In genomic region chr9:136095495-136096058, GRCh38 we compare ENCODE assay signal across 8 cellular contexts. TPM values are rescaled to one million over a fixed set of nuclear protein-coding genes. Genes with fewer than 3 reads are reported as not detected.
DNase-seq lines count a peak whose midpoint lies in the region; ATAC-seq and TF ChIP-seq lines count a peak whose summit lies in the region.

No MANE protein-coding gene starts in this region.

- H3K27ac ChIP-seq in body of pancreas: peak overlapping the region; percentile 52 to 93 (median 82)
- peak overlapping the region; percentile 86 to 96 (median 88) for H3K27ac ChIP-seq in stomach

- TF ChIP-seq EP300 in stomach (IDR thresholded peaks at IDR 0.05): no peak

- ATAC-seq in body of pancreas (peak; percentile 20), HG02852 (IDR thresholded peaks at IDR 0.05; ENCODE audit: unreplicated experiment) (no peak)

- peak; percentile 48 for DNase-seq in AG08395 (ENCODE audit: low spot score)
- DNase-seq in HT-29 (ENCODE audit: low spot score): peak; percentile 38
- peak in 2 of 4 donors; percentile 34 to 46 for DNase-seq in body of pancreas
- DNase-seq in iris pigment epithelial cell (ENCODE audit: low read depth): peak; percentile 54
- DNase-seq in stomach: peak; percentile 45
- DNase-seq in posterior vena cava (ENCODE audit: low spot score): no peak
- DNase-seq in OCI-M1 (lab: John Stamatoyannopoulos, UW): no peak

- TF ChIP-seq CTCF in body of pancreas (IDR thresholded peaks at IDR 0.05) (no peak), stomach (IDR thresholded peaks at IDR 0.05) (no peak)

- H3K4me1 ChIP-seq in body of pancreas (peaks cover 52% of the 10 kb centered on the region), stomach (peaks cover 40 to 62% (median 47%) of the 10 kb centered on the region in 4 donors)

- H3K36me3 ChIP-seq in body of pancreas (replicated peaks in 1 of 2; ENCODE audit: insufficient read depth in 1 of 2, low read depth in 2 of 2) (no peaks in the 10 kb centered on the region), stomach (peaks cover 0 to 7% (median 2%) of the 10 kb centered on the region in 4 donors)

- TF ChIP-seq POLR2A in body of pancreas (IDR thresholded peaks at IDR 0.05) (peak in 1 of 3 donors; percentile 14), stomach (IDR thresholded peaks at IDR 0.05) (no peak)

- intact Hi-C loops in body of pancreas (cut with DNase I) (no loop called here), stomach (cut with DNase I; ENCODE audit: low total_unique reads) (no loop called here), posterior vena cava (cut with DNase I) (no loop called here)

- WGBS in body of pancreas, 2 donors: 2% methylated on average over 35 of the region's 73 CpGs; no CpG with 5 or more reads in 1 of the 2 donors
- 1 to 3% (median 2%) methylated on average over 19 to 73 of the region's 73 CpGs; no CpG with 5 or more reads in 1 of the 5 donors for WGBS in stomach, 5 donors

- H3K9me3 ChIP-seq in body of pancreas: no peaks in the 10 kb centered on the region
- H3K9me3 ChIP-seq in stomach: no peaks in the 10 kb centered on the region

- H3K4me3 ChIP-seq in body of pancreas (peak overlapping the region; percentile 45 to 47), stomach (peak overlapping the region; percentile 87 to 95 (median 90))

- H3K27me3 ChIP-seq in body of pancreas: no peaks in the 10 kb centered on the region
- peaks cover 0 to 22% (median 0%) of the 10 kb centered on the region in 3 donors for H3K27me3 ChIP-seq in stomach

RNA-seq across cellular contexts. Expression of gene NACC2, which starts 0.5 kb away (rescaled TPM):
- 32.6 and 38.1 TPM in 2 replicates for total RNA-seq in HT-29 (2014; rRNA removed; shearing (Covaris generic))
- total RNA-seq in body of pancreas (10 to 100 TPM; 16.6 to 21.1 TPM), stomach (10 to 100 TPM in 4 of 5 donors, 1 to 10 TPM in 1; 9.5 to 69.2 (median 16.1) TPM), posterior vena cava (10 to 100 TPM; 73.5 to 77.7 TPM)
- 1 to 10 TPM; 4.1 to 7.0 (median 6.6) TPM for polyA plus RNA-seq in stomach

RNA-seq across cellular contexts. Expression of gene TMEM250, which starts 23.1 kb away (rescaled TPM):
- total RNA-seq in HT-29 (2014; rRNA removed; shearing (Covaris generic)): 93.4 and 109 TPM in 2 replicates
- total RNA-seq in body of pancreas (10 to 100 TPM; 21.3 to 47.1 TPM), stomach (100 to 1,000 TPM in 1 of 5 donors, 10 to 100 TPM in 4; 17.4 to 105 (median 30.3) TPM), posterior vena cava (10 to 100 TPM; 25.0 to 29.1 TPM)
- 10 to 100 TPM; 15.6 to 19.4 (median 16.6) TPM for polyA plus RNA-seq in stomach

Comparison
In these comparisons a context has a peak if more than half of its experiments do, and no peak if none do; other contexts are left out.
1. DNase-seq: peak in AG08395 (single experiment), HT-29 (single experiment), iris pigment epithelial cell (single experiment) and stomach (single experiment); none in posterior vena cava (single experiment) and OCI-M1 (single experiment).